12 cellular contexts compared by ENCODE assay signal in the genomic region with DNA sequence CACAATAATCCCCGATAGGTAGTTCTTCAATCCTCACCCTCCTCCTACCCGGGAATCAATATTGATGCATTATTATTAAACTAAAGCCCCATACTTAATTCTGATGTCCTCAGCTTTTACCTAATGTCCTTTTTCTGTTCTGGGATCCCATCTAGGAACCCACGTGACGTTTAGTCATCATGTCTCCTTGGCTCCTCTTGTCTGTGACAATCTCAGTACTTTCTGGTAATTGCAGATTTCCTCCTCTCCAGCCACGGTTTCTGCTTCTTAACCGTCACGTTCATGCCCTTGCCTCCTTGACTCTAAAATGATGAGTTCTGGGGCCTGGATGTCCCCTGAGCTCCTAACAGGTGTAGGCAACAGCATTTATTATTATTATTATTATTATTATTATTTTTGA. TPM values are rescaled to one million over a fixed set of nuclear protein-coding genes. Genes with fewer than 3 reads are reported as not detected.
DNase-seq lines count a peak whose midpoint lies in the region; ATAC-seq, FAIRE-seq and TF ChIP-seq lines count a peak whose summit lies in the region.
"Had no signal": no experiment of that assay in that cellular context is flagged by ENCODE, and none has a peak within 500 bp of the region (broad histone marks: within the 10 kb centered on the region; RNA-seq: fewer than 3 reads in every experiment).

No MANE protein-coding gene starts in this region.

- H3K27me3 ChIP-seq in CD4-positive, alpha-beta T cell (ENCODE audit: control insufficient read depth, insufficient read depth, low read length): no peaks in the 10 kb centered on the region
- H3K27me3 ChIP-seq in Loucy (ENCODE audit: insufficient read depth, low read length, poor library complexity, severe bottlenecking) (no peaks in the 10 kb centered on the region), astrocyte (ENCODE audit: insufficient read depth, low read length) (no peaks in the 10 kb centered on the region), osteoblast (ENCODE audit: insufficient read depth, low read length) (no peaks in the 10 kb centered on the region), right atrium auricular region (no peaks in the 10 kb centered on the region)

- H3K4me1 ChIP-seq in Loucy (ENCODE audit: insufficient read depth, low read length, poor library complexity, severe bottlenecking) (peaks cover 52% of the 10 kb centered on the region), astrocyte (ENCODE audit: insufficient read depth, low read length) (peaks cover 30% of the 10 kb centered on the region), osteoblast (ENCODE audit: insufficient read depth, low read length) (peaks cover 25% of the 10 kb centered on the region), right atrium auricular region (peaks cover 0 to 22% of the 10 kb centered on the region in 2 donors)

- TF ChIP-seq CTCF in CD4-positive, alpha-beta T cell (IDR thresholded peaks at IDR 0.05): no peak
- no peak for TF ChIP-seq CTCF in Loucy (conservative IDR thresholded peaks at IDR 0.05; ENCODE audit: low read length)
- no peak for TF ChIP-seq CTCF in astrocyte (IDR thresholded peaks at IDR 0.05; ENCODE audit: insufficient read depth, low read depth, low read length)
- TF ChIP-seq CTCF in osteoblast (IDR thresholded peaks at IDR 0.05; ENCODE audit: extremely low read depth, low read depth, low read length): no peak
- TF ChIP-seq CTCF in right atrium auricular region (IDR thresholded peaks at IDR 0.05): no peak

- peak overlapping the region; percentile 7 for H3K4me3 Mint-ChIP-seq in CD4-positive, alpha-beta T cell
- no peak overlapping the region for H3K4me3 Mint-ChIP-seq in astrocyte (ENCODE audit: unreplicated experiment)
- H3K4me3 Mint-ChIP-seq: activated CD8-positive, alpha-beta memory T cell treated with anti-CD3 and anti-CD28 coated beads, Interleukin-2, amount 10 ng/mL, durations not matched to agents 7 days and 5 days had no signal

- H3F3A ChIP-seq in Loucy (ENCODE audit: low read depth): no peaks in the 10 kb centered on the region

- H3K4me1 Mint-ChIP-seq in CD4-positive, alpha-beta T cell (ENCODE audit: low read depth): peaks cover 64% of the 10 kb centered on the region
- peaks cover 27% of the 10 kb centered on the region for H3K4me1 Mint-ChIP-seq in astrocyte (ENCODE audit: low read depth, unreplicated experiment)

- no peaks in the 10 kb centered on the region for H3K9me3 ChIP-seq in CD4-positive, alpha-beta T cell (ENCODE audit: control insufficient read depth, low read length)
- H3K9me3 ChIP-seq in Loucy (ENCODE audit: insufficient read depth, low read depth, low read length) (no peaks in the 10 kb centered on the region), astrocyte (ENCODE audit: insufficient read depth, low read depth, low read length) (no peaks in the 10 kb centered on the region), osteoblast (ENCODE audit: low read depth, low read length) (no peaks in the 10 kb centered on the region), right atrium auricular region (no peaks in the 10 kb centered on the region)

- peaks cover 16% of the 10 kb centered on the region for H3K36me3 Mint-ChIP-seq in CD4-positive, alpha-beta T cell (ENCODE audit: low read depth)
- H3K36me3 Mint-ChIP-seq in astrocyte (ENCODE audit: low read depth, unreplicated experiment): peaks cover 5% of the 10 kb centered on the region

- no peaks in the 10 kb centered on the region for H3K9me2 ChIP-seq in Loucy (replicated peaks; ENCODE audit: low read depth, low read length)

- H2AFZ ChIP-seq in Loucy (ENCODE audit: low read length): no peak overlapping the region
- no peak overlapping the region for H2AFZ ChIP-seq in astrocyte (ENCODE audit: low read depth, low read length)
- no peak overlapping the region for H2AFZ ChIP-seq in osteoblast (ENCODE audit: low read length)

- POLR2A ChIA-PET in CD4-positive, alpha-beta T cell (lab: Charles Lee): no interaction called here

- H3K36me3 ChIP-seq in Loucy (ENCODE audit: insufficient read depth, low read length) (no peaks in the 10 kb centered on the region), astrocyte (ENCODE audit: insufficient read depth, low read length) (no peaks in the 10 kb centered on the region), osteoblast (ENCODE audit: insufficient read depth, low read length) (no peaks in the 10 kb centered on the region), right atrium auricular region (no peaks in the 10 kb centered on the region)

- no peak overlapping the region for H3K27ac ChIP-seq in CD4-positive, alpha-beta T cell (ENCODE audit: low read depth, low read length)
- H3K27ac ChIP-seq in astrocyte (ENCODE audit: low read depth, low read length) (peak overlapping the region; percentile 67), osteoblast (ENCODE audit: low read depth, low read length) (peak overlapping the region; percentile 29), right atrium auricular region (no peak overlapping the region)

- intact Hi-C loops in CD4-positive, alpha-beta T cell (cut with DNase I, micrococcal nuclease): loop anchor here in 1 of 2 experiments (5.0 to 10.0 kb wide), 3 partner anchors 59 to 1037 kb away; no protein-coding TSS in a partner anchor

- CTCF ChIA-PET in CD4-positive, alpha-beta T cell (lab: Charles Lee): no interaction called here

- no peaks in the 10 kb centered on the region for H3K9me3 Mint-ChIP-seq in CD4-positive, alpha-beta T cell
- peaks cover 6% of the 10 kb centered on the region for H3K9me3 Mint-ChIP-seq in astrocyte (ENCODE audit: unreplicated experiment)

- H3K4me3 ChIP-seq in Loucy (ENCODE audit: low read length, poor library complexity, severe bottlenecking): no peak overlapping the region
- peak overlapping the region; percentile 32 for H3K4me3 ChIP-seq in astrocyte (ENCODE audit: insufficient read depth, low read depth, low read length)
- H3K4me3 ChIP-seq in osteoblast (ENCODE audit: insufficient read depth, low read length): no peak overlapping the region
- H3K4me3 ChIP-seq in right atrium auricular region: no peak overlapping the region

- H3K9ac ChIP-seq in Loucy (ENCODE audit: low read depth, low read length, poor library complexity, severe bottlenecking) (peak overlapping the region; percentile 18), astrocyte (ENCODE audit: low read length) (peak overlapping the region; percentile 29)

- H4K20me1 ChIP-seq in Loucy (ENCODE audit: insufficient read depth, low read length, poor library complexity, severe bottlenecking) (peaks cover 16% of the 10 kb centered on the region), astrocyte (ENCODE audit: insufficient read depth, low read length) (peaks cover 15% of the 10 kb centered on the region), osteoblast (ENCODE audit: insufficient read depth, low read length) (peaks cover 7% of the 10 kb centered on the region)

- no peak for DNase-seq in CD4-positive, alpha-beta T cell
- DNase-seq in astrocyte (ENCODE audit: low read depth): peak; percentile 10
- DNase-seq in osteoblast (ENCODE audit: insufficient read length, low spot score, missing footprints): no peak
- DNase-seq in NCI-H2029 treated with DMSO at 0.1 percent for 48 hours (lab: John Stamatoyannopoulos, UW): no peak
- DNase-seq in NCI-H774 (lab: John Stamatoyannopoulos, UW): no peak
- DNase-seq in right atrium auricular region (ENCODE audit: low spot score): no peak
- DNase-seq: activated CD8-positive, alpha-beta memory T cell treated with anti-CD3 and anti-CD28 coated beads, Interleukin-2, amount 10 ng/mL, durations not matched to agents 7 days and 5 days had no signal

- H3K4me2 ChIP-seq in Loucy (ENCODE audit: low read depth, low read length, poor library complexity, severe bottlenecking): no peak overlapping the region
- peak overlapping the region; percentile 71 for H3K4me2 ChIP-seq in astrocyte (ENCODE audit: low read length)
- H3K4me2 ChIP-seq in osteoblast (ENCODE audit: insufficient read depth, low read length): peak overlapping the region; percentile 49

- no peak for FAIRE-seq in astrocyte (lab: Jason Lieb, UNC)

- no peaks in the 10 kb centered on the region for H3K27me3 Mint-ChIP-seq in CD4-positive, alpha-beta T cell
- H3K27me3 Mint-ChIP-seq in astrocyte (ENCODE audit: low read depth, unreplicated experiment): peaks cover 6% of the 10 kb centered on the region
- H3K27me3 Mint-ChIP-seq: activated CD8-positive, alpha-beta memory T cell treated with anti-CD3 and anti-CD28 coated beads, Interleukin-2, amount 10 ng/mL, durations not matched to agents 7 days and 5 days had no signal

- ATAC-seq in CD4-positive, alpha-beta T cell (ENCODE audit: poor library complexity): no peak

- peaks cover 16% of the 10 kb centered on the region for H3K79me2 ChIP-seq in Loucy (ENCODE audit: insufficient read depth, low read length)
- peaks cover 16% of the 10 kb centered on the region for H3K79me2 ChIP-seq in astrocyte (ENCODE audit: insufficient read depth, low read length)
- H3K79me2 ChIP-seq in osteoblast (ENCODE audit: insufficient read depth, low read length): peaks cover 10% of the 10 kb centered on the region

- no peak overlapping the region for H3K27ac Mint-ChIP-seq in CD4-positive, alpha-beta T cell
- peak overlapping the region; percentile 66 for H3K27ac Mint-ChIP-seq in astrocyte (ENCODE audit: unreplicated experiment)
- H3K27ac Mint-ChIP-seq: activated CD8-positive, alpha-beta memory T cell treated with anti-CD3 and anti-CD28 coated beads, Interleukin-2, amount 10 ng/mL, durations not matched to agents 7 days and 5 days had no signal

RNA-seq across cellular contexts. Expression of a gene that starts 2.9 kb away (rescaled TPM):
- 100 to 1,000 TPM; 147 to 156 TPM for total RNA-seq in CD4-positive, alpha-beta T cell
- 17.7 and 18.1 TPM in 2 replicates for total RNA-seq in astrocyte
- 6.5 TPM in 2 replicates for total RNA-seq in osteoblast
- 10 to 100 TPM; 18.4 to 40.1 TPM for total RNA-seq in right atrium auricular region

RNA-seq across cellular contexts. Expression of a gene that starts 43.8 kb away (rescaled TPM):
- under 1 TPM; 0.03 to 0.22 TPM for total RNA-seq in CD4-positive, alpha-beta T cell
- not detected in 2 replicates for total RNA-seq in astrocyte
- total RNA-seq in osteoblast: not detected in 2 replicates
- 1 to 10 TPM in 1 of 2 donors, not detected in 1; 2.9 TPM for total RNA-seq in right atrium auricular region
- total RNA-seq: dermis blood vessel endothelial cell, NCI-H460, right cardiac atrium, subcutaneous adipose tissue had no signal

Comparison
In these comparisons a context has a peak if more than half of its experiments do, and no peak if none do; other contexts are left out.
1. H3K27ac ChIP-seq: peak in astrocyte (single experiment) and osteoblast (single experiment); none in CD4-positive, alpha-beta T cell (single experiment) and right atrium auricular region (0 of 2).